8 cellular contexts compared by ENCODE assay signal in genomic region chr3:133661454-133662255, GRCh38. TPM values are rescaled to one million over a fixed set of nuclear protein-coding genes. Genes with fewer than 3 reads are reported as not detected.
A peak's percentile ranks its signal among the peaks of the same experiment; 100 is the strongest.
DNase-seq lines count a peak whose midpoint lies in the region; ATAC-seq and TF ChIP-seq lines count a peak whose summit lies in the region.

Gene TOPBP1 (minus strand): TSS chr3:133661941. CDS start chr3:133661127, 814 bp downstream.

- intact Hi-C loops in aorta (cut with DNase I) = loop anchor here in 1 of 2 donors (10.0 kb wide), 1 partner anchor 263 kb away; no protein-coding TSS in a partner anchor

- H3K27ac ChIP-seq in hepatocyte (peak within 1 kb of the TSS; percentile 86), aorta (ENCODE audit: low read depth in 1 of 2, low read length in 2 of 2) (peak within 1 kb of the TSS in 1 of 2 donors; percentile 58)

- H3K4me1 ChIP-seq in hepatocyte (ENCODE audit: insufficient read depth) = peaks cover 11% of the 10 kb centered on the region
- H3K4me1 ChIP-seq in aorta (ENCODE audit: control insufficient read depth in 1 of 2, insufficient read depth in 2 of 2, low read length in 2 of 2) = no peaks in the 10 kb centered on the region

- TF ChIP-seq CTCF in astrocyte of the cerebellum (IDR thresholded peaks at IDR 0.05; ENCODE audit: low read depth, low read length, missing control alignments) (no peak), hepatocyte (IDR thresholded peaks at IDR 0.05; ENCODE audit: poor library complexity) (no peak)

- in situ Hi-C loops in astrocyte of the cerebellum (cut with HindIII; ENCODE audit: low sequenced_read_pairs) = no loop called here

- H3K36me3 ChIP-seq in hepatocyte (replicated peaks; ENCODE audit: insufficient read depth, low read depth) (no peaks in the 10 kb centered on the region), aorta (ENCODE audit: control insufficient read depth in 1 of 2, insufficient read depth in 2 of 2, low read length in 1 of 2) (peaks cover 0 to 2% of the 10 kb centered on the region in 2 donors)

- DNase-seq in NCI-H2029 treated with DMSO at 0.1 percent for 48 hours (lab: John Stamatoyannopoulos, UW) (peak; percentile 76), T-helper 9 cell (peak; percentile 76), astrocyte of the cerebellum (ENCODE audit: low read depth) (peak; percentile 22), hepatocyte (ENCODE audit: low spot score) (peak; percentile 87), renal cortical epithelial cell (ENCODE audit: low read depth) (peak; percentile 50), aorta (peak; percentile 87 to 94)

- H3K27me3 ChIP-seq in hepatocyte = no peaks in the 10 kb centered on the region
- no peaks in the 10 kb centered on the region for H3K27me3 ChIP-seq in aorta (ENCODE audit: control insufficient read depth in 1 of 2, insufficient read depth in 2 of 2, low read length in 1 of 2)

- H3K79me2 ChIP-seq in hepatocyte = peaks cover 45% of the 10 kb centered on the region

- peak within 1 kb of the TSS; percentile 76 for H3K4me3 ChIP-seq in astrocyte of the cerebellum (ENCODE audit: low read depth, low read length)
- H3K4me3 ChIP-seq in hepatocyte = peak within 1 kb of the TSS; percentile 65
- peak within 1 kb of the TSS; percentile 66 to 76 for H3K4me3 ChIP-seq in aorta (ENCODE audit: low read length in 2 of 2)

- ATAC-seq in GM18519 (IDR thresholded peaks at IDR 0.05; ENCODE audit: low FRiP score, unreplicated experiment) (peak; percentile 73), HG03025 (IDR thresholded peaks at IDR 0.05; ENCODE audit: low FRiP score, unreplicated experiment) (peak; percentile 91), aorta (ENCODE audit: low FRiP score) (peak; percentile 80)

- peak within 1 kb of the TSS; percentile 83 for H3K4me2 ChIP-seq in hepatocyte

- peak within 1 kb of the TSS; percentile 87 for H2AFZ ChIP-seq in hepatocyte

- WGBS in hepatocyte (ENCODE audit: low lambda C conversion rate, missing lambda C conversion rate) = 1% methylated on average over 45 of the region's 57 CpGs
- 0 to 1% methylated on average over 49 to 57 of the region's 57 CpGs for WGBS in aorta, 2 donors

- H4K20me1 ChIP-seq in hepatocyte (ENCODE audit: insufficient read depth, poor library complexity, severe bottlenecking) = no peaks in the 10 kb centered on the region

- H3K9me2 ChIP-seq in hepatocyte (replicated peaks; ENCODE audit: insufficient read depth) = no peaks in the 10 kb centered on the region

- H3K9me3 ChIP-seq in hepatocyte (ENCODE audit: low read depth) = no peaks in the 10 kb centered on the region
- H3K9me3 ChIP-seq in aorta (ENCODE audit: control insufficient read depth, low read length) = no peaks in the 10 kb centered on the region

RNA-seq across cellular contexts. Expression of gene TOPBP1, which starts in this region (rescaled TPM):
- total RNA-seq in hepatocyte (27.1 and 29.0 TPM in 2 replicates), renal cortical epithelial cell (22.7 and 23.4 TPM in 2 replicates), aorta (10 to 100 TPM; 16.8 to 23.2 TPM)
- polyA plus RNA-seq in hepatocyte (8.0 and 8.3 TPM in 2 replicates), aorta (10 to 100 TPM in 1 of 2 donors, 1 to 10 TPM in 1; 8.4 to 17.7 TPM)

Comparison
In these comparisons a context has a peak if more than half of its experiments do, and no peak if none do; other contexts are left out.
1. DNase-seq: peak in every context shown above with its lines; median percentile 90 in aorta; 87 in hepatocyte; 76 in NCI-H2029 treated with DMSO at 0.1 percent for 48 hours; 76 in T-helper 9 cell; 50 in renal cortical epithelial cell; 22 in astrocyte of the cerebellum.